1 cellular context compared by ENCODE assay signal in the genomic region with DNA sequence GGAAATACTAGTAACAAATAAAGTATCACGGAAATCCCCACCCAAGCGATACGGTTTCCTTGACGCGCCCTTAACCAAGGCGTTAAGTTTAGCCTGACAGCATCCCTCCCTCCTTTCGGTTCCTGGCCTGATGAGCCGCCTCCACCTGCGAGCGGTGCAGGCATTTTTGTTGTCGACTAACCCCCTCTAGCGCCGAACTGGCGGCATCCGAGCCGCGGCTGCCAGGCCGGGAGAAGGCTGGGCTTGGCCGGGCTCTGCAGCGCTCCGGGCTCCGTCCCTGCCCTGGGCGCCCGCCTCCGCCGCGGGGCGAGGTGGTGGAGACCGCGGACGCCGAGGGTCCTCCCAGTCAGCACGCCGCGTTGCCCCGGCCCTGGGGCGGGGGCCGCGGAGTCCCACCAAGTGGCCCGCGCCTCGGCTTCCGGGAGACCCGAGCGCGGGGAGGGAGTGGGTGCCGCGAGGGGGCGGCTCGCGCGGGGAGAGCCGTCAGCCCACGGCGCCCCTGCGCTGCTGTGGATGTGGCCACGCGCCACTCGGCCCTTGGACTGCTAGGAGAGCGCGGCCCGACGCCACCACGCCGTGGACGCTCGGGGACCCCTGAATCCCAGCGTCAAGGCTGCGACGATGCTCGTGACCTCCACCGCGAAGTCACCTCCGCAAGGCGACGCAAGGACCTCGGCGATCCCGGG.
TF ChIP-seq lines count a peak whose summit lies in the region.

No MANE protein-coding gene starts in this region.

TF ChIP-seq in GM12878, 131 proteins besides CTCF, POLR2A, EP300 and RAD21 (continued from another document and continues in another):
- TF ChIP-seq, protein P1, sequence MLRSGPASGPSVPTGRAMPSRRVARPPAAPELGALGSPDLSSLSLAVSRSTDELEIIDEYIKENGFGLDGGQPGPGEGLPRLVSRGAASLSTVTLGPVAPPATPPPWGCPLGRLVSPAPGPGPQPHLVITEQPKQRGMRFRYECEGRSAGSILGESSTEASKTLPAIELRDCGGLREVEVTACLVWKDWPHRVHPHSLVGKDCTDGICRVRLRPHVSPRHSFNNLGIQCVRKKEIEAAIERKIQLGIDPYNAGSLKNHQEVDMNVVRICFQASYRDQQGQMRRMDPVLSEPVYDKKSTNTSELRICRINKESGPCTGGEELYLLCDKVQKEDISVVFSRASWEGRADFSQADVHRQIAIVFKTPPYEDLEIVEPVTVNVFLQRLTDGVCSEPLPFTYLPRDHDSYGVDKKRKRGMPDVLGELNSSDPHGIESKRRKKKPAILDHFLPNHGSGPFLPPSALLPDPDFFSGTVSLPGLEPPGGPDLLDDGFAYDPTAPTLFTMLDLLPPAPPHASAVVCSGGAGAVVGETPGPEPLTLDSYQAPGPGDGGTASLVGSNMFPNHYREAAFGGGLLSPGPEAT (IDR thresholded peaks at IDR 0.05; ENCODE audit: low read depth), result 0 out of 2 replicates have a peak, but pooled peaks have one; percentile 27
- TF ChIP-seq BCL11A (IDR thresholded peaks at IDR 0.05; ENCODE audit: low read depth, low read length), result no peak
- TF ChIP-seq, protein P2, sequence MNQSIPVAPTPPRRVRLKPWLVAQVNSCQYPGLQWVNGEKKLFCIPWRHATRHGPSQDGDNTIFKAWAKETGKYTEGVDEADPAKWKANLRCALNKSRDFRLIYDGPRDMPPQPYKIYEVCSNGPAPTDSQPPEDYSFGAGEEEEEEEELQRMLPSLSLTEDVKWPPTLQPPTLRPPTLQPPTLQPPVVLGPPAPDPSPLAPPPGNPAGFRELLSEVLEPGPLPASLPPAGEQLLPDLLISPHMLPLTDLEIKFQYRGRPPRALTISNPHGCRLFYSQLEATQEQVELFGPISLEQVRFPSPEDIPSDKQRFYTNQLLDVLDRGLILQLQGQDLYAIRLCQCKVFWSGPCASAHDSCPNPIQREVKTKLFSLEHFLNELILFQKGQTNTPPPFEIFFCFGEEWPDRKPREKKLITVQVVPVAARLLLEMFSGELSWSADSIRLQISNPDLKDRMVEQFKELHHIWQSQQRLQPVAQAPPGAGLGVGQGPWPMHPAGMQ (IDR thresholded peaks at IDR 0.05; ENCODE audit: borderline replicate concordance), result no peak
- 0 out of 2 replicates have a peak, but pooled peaks have one; percentile 13 for TF ChIP-seq GATAD2B (conservative IDR thresholded peaks at IDR 0.05; ENCODE audit: low read depth)
- TF ChIP-seq, protein P3, sequence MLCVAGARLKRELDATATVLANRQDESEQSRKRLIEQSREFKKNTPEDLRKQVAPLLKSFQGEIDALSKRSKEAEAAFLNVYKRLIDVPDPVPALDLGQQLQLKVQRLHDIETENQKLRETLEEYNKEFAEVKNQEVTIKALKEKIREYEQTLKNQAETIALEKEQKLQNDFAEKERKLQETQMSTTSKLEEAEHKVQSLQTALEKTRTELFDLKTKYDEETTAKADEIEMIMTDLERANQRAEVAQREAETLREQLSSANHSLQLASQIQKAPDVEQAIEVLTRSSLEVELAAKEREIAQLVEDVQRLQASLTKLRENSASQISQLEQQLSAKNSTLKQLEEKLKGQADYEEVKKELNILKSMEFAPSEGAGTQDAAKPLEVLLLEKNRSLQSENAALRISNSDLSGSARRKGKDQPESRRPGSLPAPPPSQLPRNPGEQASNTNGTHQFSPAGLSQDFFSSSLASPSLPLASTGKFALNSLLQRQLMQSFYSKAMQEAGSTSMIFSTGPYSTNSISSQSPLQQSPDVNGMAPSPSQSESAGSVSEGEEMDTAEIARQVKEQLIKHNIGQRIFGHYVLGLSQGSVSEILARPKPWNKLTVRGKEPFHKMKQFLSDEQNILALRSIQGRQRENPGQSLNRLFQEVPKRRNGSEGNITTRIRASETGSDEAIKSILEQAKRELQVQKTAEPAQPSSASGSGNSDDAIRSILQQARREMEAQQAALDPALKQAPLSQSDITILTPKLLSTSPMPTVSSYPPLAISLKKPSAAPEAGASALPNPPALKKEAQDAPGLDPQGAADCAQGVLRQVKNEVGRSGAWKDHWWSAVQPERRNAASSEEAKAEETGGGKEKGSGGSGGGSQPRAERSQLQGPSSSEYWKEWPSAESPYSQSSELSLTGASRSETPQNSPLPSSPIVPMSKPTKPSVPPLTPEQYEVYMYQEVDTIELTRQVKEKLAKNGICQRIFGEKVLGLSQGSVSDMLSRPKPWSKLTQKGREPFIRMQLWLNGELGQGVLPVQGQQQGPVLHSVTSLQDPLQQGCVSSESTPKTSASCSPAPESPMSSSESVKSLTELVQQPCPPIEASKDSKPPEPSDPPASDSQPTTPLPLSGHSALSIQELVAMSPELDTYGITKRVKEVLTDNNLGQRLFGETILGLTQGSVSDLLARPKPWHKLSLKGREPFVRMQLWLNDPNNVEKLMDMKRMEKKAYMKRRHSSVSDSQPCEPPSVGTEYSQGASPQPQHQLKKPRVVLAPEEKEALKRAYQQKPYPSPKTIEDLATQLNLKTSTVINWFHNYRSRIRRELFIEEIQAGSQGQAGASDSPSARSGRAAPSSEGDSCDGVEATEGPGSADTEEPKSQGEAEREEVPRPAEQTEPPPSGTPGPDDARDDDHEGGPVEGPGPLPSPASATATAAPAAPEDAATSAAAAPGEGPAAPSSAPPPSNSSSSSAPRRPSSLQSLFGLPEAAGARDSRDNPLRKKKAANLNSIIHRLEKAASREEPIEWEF (IDR thresholded peaks at IDR 0.05; ENCODE audit: insufficient replicate concordance, low read depth, low read length), result no peak
- TF ChIP-seq DPF2 (IDR thresholded peaks at IDR 0.05), result 0 out of 2 replicates have a peak, but pooled peaks have one; percentile 6
- no peak for TF ChIP-seq SIX5 (IDR thresholded peaks at IDR 0.05; ENCODE audit: low read depth, low read length, severe bottlenecking)
- TF ChIP-seq IRF4 (IDR thresholded peaks at IDR 0.05; ENCODE audit: low read depth, low read length), result 0 out of 2 replicates have a peak, but pooled peaks have one; percentile 11
- TF ChIP-seq ZNF384 (IDR thresholded peaks at IDR 0.05; ENCODE audit: borderline replicate concordance, low read depth, low read length), result no peak
- peak; percentile 39 for TF ChIP-seq RELA (IDR thresholded peaks at IDR 0.05; ENCODE audit: borderline replicate concordance, partially characterized antibody)
- peak; percentile 33; the same call in 1 of the 2 replicates for TF ChIP-seq IKZF1 (conservative IDR thresholded peaks at IDR 0.05)
- peak; percentile 19; the same call in 1 of the 2 replicates for TF ChIP-seq RUNX3 (IDR thresholded peaks at IDR 0.05; ENCODE audit: low read length)
- TF ChIP-seq ESRRA (IDR thresholded peaks at IDR 0.05; ENCODE audit: low read length), result no peak
- TF ChIP-seq E2F4 (IDR thresholded peaks at IDR 0.05; ENCODE audit: low read depth, low read length), result no peak
- no peak for TF ChIP-seq CBX3 (IDR thresholded peaks at IDR 0.05; ENCODE audit: borderline replicate concordance, low read depth)
- 0 out of 2 replicates have a peak, but pooled peaks have one; percentile 4 for TF ChIP-seq TCF12 (IDR thresholded peaks at IDR 0.05; ENCODE audit: low read depth, low read length)
- no peak for TF ChIP-seq PKNOX1 (IDR thresholded peaks at IDR 0.05)
- TF ChIP-seq ZBTB33 (IDR thresholded peaks at IDR 0.05), result no peak
- TF ChIP-seq ZNF274 (IDR thresholded peaks at IDR 0.05; ENCODE audit: insufficient read depth, insufficient read length), result no peak
- peak; percentile 35; the same call in 1 of the 2 replicates for TF ChIP-seq SPI1 (IDR thresholded peaks at IDR 0.05; ENCODE audit: borderline replicate concordance, insufficient read depth, low read depth, low read length)
- no peak for TF ChIP-seq SRF (IDR thresholded peaks at IDR 0.05; ENCODE audit: low read depth in 2 of 2, low read length in 2 of 2)
- no peak for TF ChIP-seq STAT1 (conservative IDR thresholded peaks at IDR 0.05)
- no peak for TF ChIP-seq MXI1 (IDR thresholded peaks at IDR 0.05; ENCODE audit: low read depth, low read length)
- no peak for TF ChIP-seq BACH1 (IDR thresholded peaks at IDR 0.05; ENCODE audit: borderline replicate concordance)
- no peak for TF ChIP-seq TCF7 (IDR thresholded peaks at IDR 0.05; ENCODE audit: borderline replicate concordance)
- TF ChIP-seq HCFC1 (IDR thresholded peaks at IDR 0.05; ENCODE audit: low read length), result no peak
- TF ChIP-seq, protein P4, sequence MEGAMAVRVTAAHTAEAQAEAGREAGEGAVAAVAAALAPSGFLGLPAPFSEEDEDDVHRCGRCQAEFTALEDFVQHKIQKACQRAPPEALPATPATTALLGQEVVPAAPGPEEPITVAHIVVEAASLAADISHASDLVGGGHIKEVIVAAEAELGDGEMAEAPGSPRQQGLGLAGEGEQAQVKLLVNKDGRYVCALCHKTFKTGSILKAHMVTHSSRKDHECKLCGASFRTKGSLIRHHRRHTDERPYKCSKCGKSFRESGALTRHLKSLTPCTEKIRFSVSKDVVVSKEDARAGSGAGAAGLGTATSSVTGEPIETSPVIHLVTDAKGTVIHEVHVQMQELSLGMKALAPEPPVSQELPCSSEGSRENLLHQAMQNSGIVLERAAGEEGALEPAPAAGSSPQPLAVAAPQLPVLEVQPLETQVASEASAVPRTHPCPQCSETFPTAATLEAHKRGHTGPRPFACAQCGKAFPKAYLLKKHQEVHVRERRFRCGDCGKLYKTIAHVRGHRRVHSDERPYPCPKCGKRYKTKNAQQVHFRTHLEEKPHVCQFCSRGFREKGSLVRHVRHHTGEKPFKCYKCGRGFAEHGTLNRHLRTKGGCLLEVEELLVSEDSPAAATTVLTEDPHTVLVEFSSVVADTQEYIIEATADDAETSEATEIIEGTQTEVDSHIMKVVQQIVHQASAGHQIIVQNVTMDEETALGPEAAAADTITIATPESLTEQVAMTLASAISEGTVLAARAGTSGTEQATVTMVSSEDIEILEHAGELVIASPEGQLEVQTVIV (IDR thresholded peaks at IDR 0.05; ENCODE audit: borderline replicate concordance, partially characterized antibody), result no peak
- TF ChIP-seq KDM1A (IDR thresholded peaks at IDR 0.05; ENCODE audit: borderline replicate concordance), result no peak
- TF ChIP-seq, protein P5, sequence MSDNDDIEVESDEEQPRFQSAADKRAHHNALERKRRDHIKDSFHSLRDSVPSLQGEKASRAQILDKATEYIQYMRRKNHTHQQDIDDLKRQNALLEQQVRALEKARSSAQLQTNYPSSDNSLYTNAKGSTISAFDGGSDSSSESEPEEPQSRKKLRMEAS (IDR thresholded peaks at IDR 0.05; ENCODE audit: low read depth, low read length), result no peak
- TF ChIP-seq BMI1 (IDR thresholded peaks at IDR 0.05; ENCODE audit: borderline replicate concordance), result no peak
- no peak for TF ChIP-seq HDAC6 (IDR thresholded peaks at IDR 0.05; ENCODE audit: unreplicated experiment)
- TF ChIP-seq CREB1 (IDR thresholded peaks at IDR 0.05; ENCODE audit: low read depth), result no peak
- TF ChIP-seq BRCA1 (IDR thresholded peaks at IDR 0.05; ENCODE audit: low read depth, low read length), result no peak
- TF ChIP-seq, protein P6, sequence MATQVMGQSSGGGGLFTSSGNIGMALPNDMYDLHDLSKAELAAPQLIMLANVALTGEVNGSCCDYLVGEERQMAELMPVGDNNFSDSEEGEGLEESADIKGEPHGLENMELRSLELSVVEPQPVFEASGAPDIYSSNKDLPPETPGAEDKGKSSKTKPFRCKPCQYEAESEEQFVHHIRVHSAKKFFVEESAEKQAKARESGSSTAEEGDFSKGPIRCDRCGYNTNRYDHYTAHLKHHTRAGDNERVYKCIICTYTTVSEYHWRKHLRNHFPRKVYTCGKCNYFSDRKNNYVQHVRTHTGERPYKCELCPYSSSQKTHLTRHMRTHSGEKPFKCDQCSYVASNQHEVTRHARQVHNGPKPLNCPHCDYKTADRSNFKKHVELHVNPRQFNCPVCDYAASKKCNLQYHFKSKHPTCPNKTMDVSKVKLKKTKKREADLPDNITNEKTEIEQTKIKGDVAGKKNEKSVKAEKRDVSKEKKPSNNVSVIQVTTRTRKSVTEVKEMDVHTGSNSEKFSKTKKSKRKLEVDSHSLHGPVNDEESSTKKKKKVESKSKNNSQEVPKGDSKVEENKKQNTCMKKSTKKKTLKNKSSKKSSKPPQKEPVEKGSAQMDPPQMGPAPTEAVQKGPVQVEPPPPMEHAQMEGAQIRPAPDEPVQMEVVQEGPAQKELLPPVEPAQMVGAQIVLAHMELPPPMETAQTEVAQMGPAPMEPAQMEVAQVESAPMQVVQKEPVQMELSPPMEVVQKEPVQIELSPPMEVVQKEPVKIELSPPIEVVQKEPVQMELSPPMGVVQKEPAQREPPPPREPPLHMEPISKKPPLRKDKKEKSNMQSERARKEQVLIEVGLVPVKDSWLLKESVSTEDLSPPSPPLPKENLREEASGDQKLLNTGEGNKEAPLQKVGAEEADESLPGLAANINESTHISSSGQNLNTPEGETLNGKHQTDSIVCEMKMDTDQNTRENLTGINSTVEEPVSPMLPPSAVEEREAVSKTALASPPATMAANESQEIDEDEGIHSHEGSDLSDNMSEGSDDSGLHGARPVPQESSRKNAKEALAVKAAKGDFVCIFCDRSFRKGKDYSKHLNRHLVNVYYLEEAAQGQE (IDR thresholded peaks at IDR 0.05; ENCODE audit: low read depth, low read length), result no peak
- no peak for TF ChIP-seq CHD2 (IDR thresholded peaks at IDR 0.05; ENCODE audit: borderline replicate concordance, low read depth, low read length)
- peak; percentile 61; the same call in 1 of the 2 replicates for TF ChIP-seq SMC3 (IDR thresholded peaks at IDR 0.05; ENCODE audit: borderline replicate concordance, low read length)
- 0 out of 2 replicates have a peak, but pooled peaks have one; percentile 21 for TF ChIP-seq FOXM1 (IDR thresholded peaks at IDR 0.05; ENCODE audit: low read depth, low read length)
- peak; percentile 23; the same call in 1 of the 2 replicates for TF ChIP-seq YY1 (IDR thresholded peaks at IDR 0.05; ENCODE audit: low read depth, low read length)
